In genomic region chr15:25246641-25247417, GRCh38 we compare ENCODE assay signal across 18 cellular contexts.
DNase-seq lines count a peak whose midpoint lies in the region; ATAC-seq and TF ChIP-seq lines count a peak whose summit lies in the region.
"Had no signal": no experiment of that assay in that cellular context is flagged by ENCODE, and none has a peak within 500 bp of the region (broad histone marks: within the 10 kb centered on the region; RNA-seq: fewer than 3 reads in every experiment).

No MANE protein-coding gene starts in this region.

- H3K4me1 ChIP-seq in BE2C, result no peaks in the 10 kb centered on the region
- no peaks in the 10 kb centered on the region for H3K4me1 ChIP-seq in esophagus muscularis mucosa
- no peaks in the 10 kb centered on the region for H3K4me1 ChIP-seq in osteoblast (ENCODE audit: insufficient read depth, low read length)
- H3K4me1 ChIP-seq: heart right ventricle had no signal

- TF ChIP-seq POLR2A in esophagus muscularis mucosa (IDR thresholded peaks at IDR 0.05; ENCODE audit: low read depth), result no peak

- intact Hi-C loops in esophagus muscularis mucosa (cut with DNase I), result no loop called here

- H3K27me3 ChIP-seq in BE2C, result no peaks in the 10 kb centered on the region
- peaks cover 64% of the 10 kb centered on the region for H3K27me3 ChIP-seq in WERI-Rb-1 (ENCODE audit: insufficient read depth, low read depth, severe bottlenecking)
- no peaks in the 10 kb centered on the region for H3K27me3 ChIP-seq in esophagus muscularis mucosa
- H3K27me3 ChIP-seq in osteoblast (ENCODE audit: insufficient read depth, low read length), result no peaks in the 10 kb centered on the region
- H3K27me3 ChIP-seq: heart right ventricle had no signal

- H3K9me3 Mint-ChIP-seq in osteocyte (ENCODE audit: unreplicated experiment), result peaks cover 11% of the 10 kb centered on the region
- H3K9me3 Mint-ChIP-seq: activated naive CD4-positive, alpha-beta T cell treated with anti-CD3 and anti-CD28 coated beads, Interleukin-2, amount 50 U/mL, for 24 hours had no signal

- H3K4me3 ChIP-seq in BE2C (ENCODE audit: low read depth, low read length), result no peak overlapping the region
- H3K4me3 ChIP-seq in WERI-Rb-1 (ENCODE audit: low read depth, low read length), result no peak overlapping the region
- no peak overlapping the region for H3K4me3 ChIP-seq in esophagus muscularis mucosa
- H3K4me3 ChIP-seq in osteoblast (ENCODE audit: insufficient read depth, low read length), result no peak overlapping the region
- H3K4me3 ChIP-seq: heart right ventricle, skin epidermis had no signal

- no peak overlapping the region for H2AFZ ChIP-seq in osteoblast (ENCODE audit: low read length)

- no peaks in the 10 kb centered on the region; the same call in none of the 2 replicates for H3K9me3 ChIP-seq in BE2C
- H3K9me3 ChIP-seq in WERI-Rb-1 (ENCODE audit: severe bottlenecking), result peaks cover 7% of the 10 kb centered on the region
- H3K9me3 ChIP-seq in esophagus muscularis mucosa, result peaks cover 0 to 77% (median 26%) of the 10 kb centered on the region in 4 donors
- no peaks in the 10 kb centered on the region for H3K9me3 ChIP-seq in osteoblast (ENCODE audit: low read depth, low read length)

- H3K4me1 Mint-ChIP-seq in osteocyte (ENCODE audit: unreplicated experiment), result no peaks in the 10 kb centered on the region
- H3K4me1 Mint-ChIP-seq: activated naive CD4-positive, alpha-beta T cell treated with anti-CD3 and anti-CD28 coated beads, Interleukin-2, amount 50 U/mL, for 24 hours; IgD-negative memory B cell; T-helper 17 cell had no signal

- no peaks in the 10 kb centered on the region for H3K36me3 Mint-ChIP-seq in osteocyte (ENCODE audit: unreplicated experiment)
- H3K36me3 Mint-ChIP-seq: activated naive CD4-positive, alpha-beta T cell treated with anti-CD3 and anti-CD28 coated beads, Interleukin-2, amount 50 U/mL, for 24 hours; IgD-negative memory B cell had no signal

- no peak for TF ChIP-seq EP300 in esophagus muscularis mucosa (IDR thresholded peaks at IDR 0.05)

- no peak overlapping the region for H3K27ac ChIP-seq in WERI-Rb-1
- no peak overlapping the region for H3K27ac ChIP-seq in esophagus muscularis mucosa (replicated peaks in 1 of 4)
- no peak overlapping the region for H3K27ac ChIP-seq in osteoblast (ENCODE audit: low read depth, low read length)
- H3K27ac ChIP-seq: heart right ventricle, skin epidermis had no signal

- H3K79me2 ChIP-seq in osteoblast (ENCODE audit: insufficient read depth, low read length), result no peaks in the 10 kb centered on the region

- H3K4me3 Mint-ChIP-seq in osteocyte (ENCODE audit: unreplicated experiment), result no peak overlapping the region
- H3K4me3 Mint-ChIP-seq: activated naive CD4-positive, alpha-beta T cell treated with anti-CD3 and anti-CD28 coated beads, Interleukin-2, amount 50 U/mL, for 24 hours; IgD-negative memory B cell; T-helper 17 cell had no signal

- ATAC-seq in GM21786 (IDR thresholded peaks at IDR 0.05; ENCODE audit: unreplicated experiment), result no peak
- no peak for ATAC-seq in HG02981 (IDR thresholded peaks at IDR 0.05; ENCODE audit: unreplicated experiment)
- ATAC-seq: heart right ventricle, T-helper 17 cell had no signal

- H3K4me2 ChIP-seq in osteoblast (ENCODE audit: insufficient read depth, low read length), result no peak overlapping the region

- no peaks in the 10 kb centered on the region for H4K20me1 ChIP-seq in osteoblast (ENCODE audit: insufficient read depth, low read length)

- H3K36me3 ChIP-seq in BE2C (no peaks in the 10 kb centered on the region), WERI-Rb-1 (no peaks in the 10 kb centered on the region), esophagus muscularis mucosa (peaks cover 0 to 2% (median 0%) of the 10 kb centered on the region in 4 donors), osteoblast (ENCODE audit: insufficient read depth, low read length) (no peaks in the 10 kb centered on the region)
- H3K36me3 ChIP-seq: heart right ventricle had no signal

- WGBS in esophagus muscularis mucosa, result 93% methylated on average over 20 of the region's 21 CpGs

- DNase-seq in BE2C, result peak; percentile 1
- DNase-seq in WERI-Rb-1, result peak; percentile 2
- DNase-seq in esophagus muscularis mucosa (ENCODE audit: extremely low spot score), result peak; percentile 77
- peak; percentile 72 for DNase-seq in osteoblast (ENCODE audit: insufficient read length, low spot score, missing footprints)
- no peak for DNase-seq in osteocyte (ENCODE audit: extremely low spot score, unreplicated experiment)
- no peak for DNase-seq in SIG-M5 treated with dmso at 0.1 percent for 504 hours (lab: John Stamatoyannopoulos, UW; ENCODE audit: unreplicated experiment)
- DNase-seq: effector CD8-positive, alpha-beta T cell; MV-4-11; NCI-H1930; NCI-H510A; SIG-M5 had no signal

- no peak overlapping the region for H3K27ac Mint-ChIP-seq in osteocyte (ENCODE audit: unreplicated experiment)
- H3K27ac Mint-ChIP-seq: activated naive CD4-positive, alpha-beta T cell treated with anti-CD3 and anti-CD28 coated beads, Interleukin-2, amount 50 U/mL, for 24 hours; IgD-negative memory B cell; T-helper 17 cell had no signal

- TF ChIP-seq CTCF in BE2C (IDR thresholded peaks at IDR 0.05; ENCODE audit: low read depth, low read length), result no peak
- no peak for TF ChIP-seq CTCF in WERI-Rb-1 (IDR thresholded peaks at IDR 0.05; ENCODE audit: low read depth, low read length)
- no peak for TF ChIP-seq CTCF in esophagus muscularis mucosa (IDR thresholded peaks at IDR 0.05)
- no peak for TF ChIP-seq CTCF in osteoblast (IDR thresholded peaks at IDR 0.05; ENCODE audit: extremely low read depth, low read depth, low read length)
- TF ChIP-seq CTCF in osteocyte (IDR thresholded peaks at IDR 0.05), result no peak

- H3K27me3 Mint-ChIP-seq in osteocyte (ENCODE audit: unreplicated experiment), result no peaks in the 10 kb centered on the region
- H3K27me3 Mint-ChIP-seq: activated naive CD4-positive, alpha-beta T cell treated with anti-CD3 and anti-CD28 coated beads, Interleukin-2, amount 50 U/mL, for 24 hours; IgD-negative memory B cell; T-helper 17 cell had no signal

Comparison
In these comparisons a context has a peak if more than half of its experiments do, and no peak if none do; other contexts are left out.
1. DNase-seq: peak in BE2C (single experiment), WERI-Rb-1 (single experiment), esophagus muscularis mucosa (single experiment) and osteoblast (single experiment); none in osteocyte (single experiment) and SIG-M5 treated with dmso at 0.1 percent for 504 hours (single experiment).